ENCODE assay signal across 17 cellular contexts in genomic region chr7:132380065-132380464, GRCh38.
A peak's percentile ranks its signal among the peaks of the same experiment; 100 is the strongest.
DNase-seq lines count a peak whose midpoint lies in the region; ATAC-seq and TF ChIP-seq lines count a peak whose summit lies in the region.
"Had no signal": no experiment of that assay in that cellular context is flagged by ENCODE, and none has a peak within 500 bp of the region (broad histone marks: within the 10 kb centered on the region; RNA-seq: fewer than 3 reads in every experiment).

No MANE protein-coding gene starts in this region.

- no peak overlapping the region for H3K18ac ChIP-seq in mesenchymal stem cell (ENCODE audit: low read depth in 1 of 2, low read length in 2 of 2)

- no peak overlapping the region for H3K4me3 Mint-ChIP-seq in activated CD4-positive, alpha-beta T cell treated with anti-CD3 and anti-CD28 coated beads for 36 hours
- H3K4me3 Mint-ChIP-seq: T-cell had no signal

- H3K27ac Mint-ChIP-seq in activated CD4-positive, alpha-beta T cell treated with anti-CD3 and anti-CD28 coated beads for 36 hours: no peak overlapping the region
- H3K27ac Mint-ChIP-seq: T-cell had no signal

- H3K27ac ChIP-seq in gastroesophageal sphincter (no peak overlapping the region), mesenchymal stem cell (ENCODE audit: low read length, poor library complexity, severe bottlenecking) (no peak overlapping the region), testis (no peak overlapping the region)

- H2BK12ac ChIP-seq in mesenchymal stem cell (ENCODE audit: low read length in 2 of 2): no peak overlapping the region

- no peak overlapping the region for H4K8ac ChIP-seq in mesenchymal stem cell (ENCODE audit: low read length)

- H3K36me3 ChIP-seq in gastroesophageal sphincter (no peaks in the 10 kb centered on the region), mesenchymal stem cell (ENCODE audit: control insufficient read depth in 1 of 2, insufficient read depth in 2 of 2, low read depth in 1 of 2, low read length in 2 of 2) (no peaks in the 10 kb centered on the region), testis (ENCODE audit: low read depth, missing control alignments) (no peaks in the 10 kb centered on the region)

- H3K4me1 Mint-ChIP-seq in activated CD4-positive, alpha-beta T cell treated with anti-CD3 and anti-CD28 coated beads for 36 hours: no peaks in the 10 kb centered on the region
- H3K4me1 Mint-ChIP-seq: T-cell had no signal

- no peak for TF ChIP-seq EP300 in gastroesophageal sphincter (IDR thresholded peaks at IDR 0.05)

- no peaks in the 10 kb centered on the region for H3K9me3 Mint-ChIP-seq in activated CD4-positive, alpha-beta T cell treated with anti-CD3 and anti-CD28 coated beads for 36 hours (ENCODE audit: low read depth)
- H3K9me3 Mint-ChIP-seq: T-cell had no signal

- H3K4ac ChIP-seq in mesenchymal stem cell (ENCODE audit: low read depth in 1 of 2, low read length in 2 of 2): no peak overlapping the region

- TF ChIP-seq POLR2A in gastroesophageal sphincter (IDR thresholded peaks at IDR 0.05) (no peak), testis (IDR thresholded peaks at IDR 0.05) (no peak)

- H3K27me3 Mint-ChIP-seq in activated CD4-positive, alpha-beta T cell treated with anti-CD3 and anti-CD28 coated beads for 36 hours: peaks cover 2% of the 10 kb centered on the region

- H4K91ac ChIP-seq in mesenchymal stem cell (ENCODE audit: low read length): no peak overlapping the region

- no peak overlapping the region for H2BK15ac ChIP-seq in mesenchymal stem cell (ENCODE audit: low read depth, poor library complexity, severe bottlenecking)

- H3K4me3 ChIP-seq in gastroesophageal sphincter (no peak overlapping the region), mesenchymal stem cell (ENCODE audit: insufficient read depth in 1 of 2, low read depth in 1 of 2, low read length in 2 of 2) (peak overlapping the region in 1 of 2 experiments; percentile 19), testis (no peak overlapping the region)

- H3K23ac ChIP-seq in mesenchymal stem cell (ENCODE audit: low read length in 2 of 2): no peak overlapping the region

- H3K4me2 ChIP-seq in mesenchymal stem cell (ENCODE audit: low read length, poor library complexity, severe bottlenecking): no peak overlapping the region

- no peak overlapping the region for H3K14ac ChIP-seq in mesenchymal stem cell (ENCODE audit: low read length in 2 of 2)

- no peaks in the 10 kb centered on the region for H3K27me3 ChIP-seq in gastroesophageal sphincter
- H3K27me3 ChIP-seq in mesenchymal stem cell (ENCODE audit: control insufficient read depth in 1 of 2, insufficient read depth in 1 of 2, low read length in 2 of 2): no peaks in the 10 kb centered on the region
- H3K27me3 ChIP-seq in testis: no peaks in the 10 kb centered on the region

- no peak overlapping the region for H2BK120ac ChIP-seq in mesenchymal stem cell (ENCODE audit: low read depth, low read length)

- H3K4me1 ChIP-seq in gastroesophageal sphincter (peaks cover 0 to 39% (median 9%) of the 10 kb centered on the region in 3 donors), mesenchymal stem cell (ENCODE audit: control insufficient read depth, insufficient read depth, low read depth, low read length) (peaks cover 2% of the 10 kb centered on the region), testis (peaks cover 38% of the 10 kb centered on the region)

- H2AK5ac ChIP-seq in mesenchymal stem cell (ENCODE audit: low read length, severe bottlenecking): no peak overlapping the region

- no peak overlapping the region for H2AFZ ChIP-seq in mesenchymal stem cell (ENCODE audit: low read depth, low read length)

- H2BK5ac ChIP-seq in mesenchymal stem cell (ENCODE audit: low read depth, low read length, poor library complexity, severe bottlenecking): no peak overlapping the region

- no peaks in the 10 kb centered on the region for H3K79me1 ChIP-seq in mesenchymal stem cell (replicated peaks; ENCODE audit: low read length, poor library complexity, severe bottlenecking)

- intact Hi-C loops in testis (cut with DNase I; ENCODE audit: low total_unique reads): no loop called here
- intact Hi-C loops in activated CD4-positive, alpha-beta T cell treated with anti-CD3 and anti-CD28 coated beads for 36 hours (cut with DNase I, micrococcal nuclease): no loop called here

- POLR2A ChIA-PET in activated CD4-positive, alpha-beta T cell treated with anti-CD3 and anti-CD28 coated beads for 36 hours (lab: Charles Lee): no interaction called here

- no peaks in the 10 kb centered on the region for H3K36me3 Mint-ChIP-seq in activated CD4-positive, alpha-beta T cell treated with anti-CD3 and anti-CD28 coated beads for 36 hours (ENCODE audit: low read depth)
- H3K36me3 Mint-ChIP-seq: T-cell had no signal

- CTCF ChIA-PET in activated CD4-positive, alpha-beta T cell treated with anti-CD3 and anti-CD28 coated beads for 36 hours (lab: Charles Lee): no interaction called here

- WGBS in gastroesophageal sphincter (ENCODE audit: low coverage in 1 of 2), 2 donors: 59 to 71% methylated on average over 2 of the region's 3 CpGs
- WGBS in mesenchymal stem cell: 72% methylated on average over 3 of the region's 3 CpGs
- WGBS in testis, 2 donors: 27 to 50% methylated on average over 3 of the region's 3 CpGs

- peak; percentile 67 for DNase-seq in HuH-7 (ENCODE audit: low spot score)
- DNase-seq in mesenchymal stem cell: no peak
- DNase-seq in testis: peak; percentile 46
- DNase-seq in NCI-H146 (lab: John Stamatoyannopoulos, UW): no peak
- no peak for DNase-seq in activated CD4-positive, alpha-beta T cell treated with anti-CD3 and anti-CD28 coated beads for 36 hours
- DNase-seq in superior temporal gyrus (ENCODE audit: extremely low spot score): no peak
- DNase-seq: activated CD4-positive, alpha-beta T cell treated with anti-CD3 and anti-CD28 coated beads for 48 hours; activated effector memory CD4-positive, alpha-beta T cell treated with anti-CD3 and anti-CD28 coated beads, Interleukin-2, amount 50 U/mL, for 16 hours; central memory CD4-positive, alpha-beta T cell; erythroblast; islet precursor cell; NCI-H2081; stimulated activated CD4-positive, alpha-beta T cell treated with anti-CD3 and anti-CD28 coated beads, Interleukin-4, amount 100 ng/mL, for 24 hours; stimulated activated naive CD4-positive, alpha-beta T cell; T-cell had no signal

- no peaks in the 10 kb centered on the region for H3K9me3 ChIP-seq in gastroesophageal sphincter
- no peaks in the 10 kb centered on the region for H3K9me3 ChIP-seq in mesenchymal stem cell (ENCODE audit: control insufficient read depth, low read length)
- no peaks in the 10 kb centered on the region for H3K9me3 ChIP-seq in testis

- TF ChIP-seq CTCF in gastroesophageal sphincter (IDR thresholded peaks at IDR 0.05) (peak in 1 of 4 experiments; percentile 7), testis (IDR thresholded peaks at IDR 0.05) (no peak)

- H3K9ac ChIP-seq in mesenchymal stem cell (ENCODE audit: low read length): peak overlapping the region; percentile 12

- ATAC-seq in gastroesophageal sphincter (peak; percentile 80), HG02763 (IDR thresholded peaks at IDR 0.05; ENCODE audit: unreplicated experiment) (no peak)
- no peak for ATAC-seq in activated CD4-positive, alpha-beta T cell treated with anti-CD3 and anti-CD28 coated beads for 36 hours
- ATAC-seq: T-cell had no signal

Comparison
In these comparisons a context has a peak if more than half of its experiments do, and no peak if none do; other contexts are left out.
1. DNase-seq: peak in HuH-7 (single experiment) and testis (single experiment); none in mesenchymal stem cell (single experiment), NCI-H146 (single experiment), activated CD4-positive, alpha-beta T cell treated with anti-CD3 and anti-CD28 coated beads for 36 hours (single experiment) and superior temporal gyrus (single experiment).